In genomic region chr16:30064746-30065111, GRCh38 we compare ENCODE assay signal across 6 cellular contexts.
DNase-seq lines count a peak whose midpoint lies in the region; ATAC-seq and TF ChIP-seq lines count a peak whose summit lies in the region.

No MANE protein-coding gene starts in this region.

- H3K9ac ChIP-seq in parathyroid adenoma = peak overlapping the region; percentile 78

- peaks cover 44% of the 10 kb centered on the region for H3K4me1 ChIP-seq in parathyroid adenoma

- H3K27me3 ChIP-seq in parathyroid adenoma (ENCODE audit: control insufficient read depth, insufficient read depth, low read length) = no peaks in the 10 kb centered on the region

- peak overlapping the region; percentile 64 for H3K4me2 ChIP-seq in parathyroid adenoma (ENCODE audit: low read length)

- DNase-seq in KG1 (lab: John Stamatoyannopoulos, UW) = no peak
- no peak for DNase-seq in activated CD4-positive, alpha-beta T cell treated with anti-CD3 and anti-CD28 coated beads for 1 hour

- ATAC-seq in HG03064 (IDR thresholded peaks at IDR 0.05; ENCODE audit: low read depth, unreplicated experiment) (peak; percentile 7), HG03159 (IDR thresholded peaks at IDR 0.05; ENCODE audit: unreplicated experiment) (no peak)

- H3K27ac ChIP-seq in cingulate gyrus (ENCODE audit: low read depth, low read length) (peak overlapping the region; percentile 99), parathyroid adenoma (peak overlapping the region; percentile 99)

- peaks cover 37% of the 10 kb centered on the region for H3K79me2 ChIP-seq in parathyroid adenoma

- no peaks in the 10 kb centered on the region for H3K9me3 ChIP-seq in parathyroid adenoma (ENCODE audit: control insufficient read depth, low read length)

- H2AFZ ChIP-seq in parathyroid adenoma = peak overlapping the region; percentile 84

- no peak for TF ChIP-seq CTCF in parathyroid adenoma (IDR thresholded peaks at IDR 0.05)

- peaks cover 5% of the 10 kb centered on the region for H3K36me3 ChIP-seq in parathyroid adenoma (ENCODE audit: control insufficient read depth, insufficient read depth, low read length)

- H3K4me3 ChIP-seq in parathyroid adenoma (ENCODE audit: low read depth, low read length) = peak overlapping the region; percentile 100
